In genomic region chr15:77670558-77671148, GRCh38 we compare ENCODE assay signal across 2 cellular contexts.
TF ChIP-seq lines count a peak whose summit lies in the region.

No MANE protein-coding gene starts in this region.

TF ChIP-seq in HEK293, 187 proteins besides CTCF, POLR2A, EP300 and RAD21 (continued from another document):
- TF ChIP-seq ZNF311 (tag by site-specific recombination; IDR thresholded peaks at IDR 0.05; ENCODE audit: borderline replicate concordance) (no peak), ZNF133 (tag by site-specific recombination; IDR thresholded peaks at IDR 0.05) (no peak), EGR2 (tag by site-specific recombination; IDR thresholded peaks at IDR 0.05; ENCODE audit: low read depth) (no peak)

TF ChIP-seq in GM12878, 131 proteins besides CTCF, POLR2A, EP300 and RAD21 (continued from another document):
- no peak for TF ChIP-seq CHD1 (IDR thresholded peaks at IDR 0.05; ENCODE audit: low read depth, low read length)
- no peak for TF ChIP-seq TAF1 (IDR thresholded peaks at IDR 0.05; ENCODE audit: borderline replicate concordance, low read depth, low read length)
- TF ChIP-seq MXI1 (IDR thresholded peaks at IDR 0.05; ENCODE audit: low read depth, low read length): no peak
- no peak for TF ChIP-seq EZH2 (IDR thresholded peaks at IDR 0.05; ENCODE audit: borderline replicate concordance, control insufficient read depth, low read depth, low read length)
- no peak for TF ChIP-seq CREB1 (IDR thresholded peaks at IDR 0.05; ENCODE audit: low read depth)
